ENCODE assay signal across 1 cellular context in genomic region chr2:70122470-70122869, GRCh38.
TF ChIP-seq lines count a peak whose summit lies in the region.

No MANE protein-coding gene starts in this region.

TF ChIP-seq in GM23338, 12 proteins besides CTCF, POLR2A, EP300 and RAD21 (continued from another document):
- TF ChIP-seq ZNF462 (CRISPR knock-in tag; IDR thresholded peaks at IDR 0.05) (no peak), POLR2AphosphoS5 (IDR thresholded peaks at IDR 0.05; ENCODE audit: low read depth) (no peak)
